Comparison of ENCODE assay signal across 13 cellular contexts in the genomic region with DNA sequence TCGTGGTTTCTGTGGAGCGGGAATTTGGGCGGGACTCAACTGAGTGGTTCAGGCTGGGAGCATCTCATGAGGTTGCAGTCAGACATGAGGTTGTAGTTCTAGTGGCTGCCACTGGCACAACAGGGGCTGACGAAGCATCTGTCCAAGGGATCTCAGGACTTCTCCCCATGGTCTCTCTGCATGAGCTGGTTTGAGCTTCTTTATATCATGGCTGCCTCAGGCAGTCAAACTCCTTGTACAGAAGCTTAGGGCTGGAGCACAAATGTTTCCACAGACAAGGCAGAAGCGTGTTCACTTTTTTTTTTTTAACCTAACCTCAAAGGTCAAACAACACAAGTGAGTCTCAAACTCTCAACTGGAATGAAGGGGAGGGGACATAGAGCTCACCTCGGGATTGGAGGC.
DNase-seq lines count a peak whose midpoint lies in the region; ATAC-seq and TF ChIP-seq lines count a peak whose summit lies in the region.
"Had no signal": no experiment of that assay in that cellular context is flagged by ENCODE, and none has a peak within 500 bp of the region (broad histone marks: within the 10 kb centered on the region; RNA-seq: fewer than 3 reads in every experiment).

No MANE protein-coding gene starts in this region.

- no peak overlapping the region for H3K4me3 Mint-ChIP-seq in naive thymus-derived CD4-positive, alpha-beta T cell
- H3K4me3 Mint-ChIP-seq: activated naive CD4-positive, alpha-beta T cell treated with anti-CD3 and anti-CD28 coated beads, Interleukin-2, amount 50 U/mL, for 24 hours had no signal

- no peaks in the 10 kb centered on the region for H3K9me3 Mint-ChIP-seq in naive thymus-derived CD4-positive, alpha-beta T cell
- H3K9me3 Mint-ChIP-seq: activated naive CD4-positive, alpha-beta T cell treated with anti-CD3 and anti-CD28 coated beads, Interleukin-2, amount 50 U/mL, for 24 hours; immature natural killer cell had no signal

- no peak for ATAC-seq in GM21717 (IDR thresholded peaks at IDR 0.05; ENCODE audit: unreplicated experiment)
- no peak for ATAC-seq in naive thymus-derived CD4-positive, alpha-beta T cell
- no peak for ATAC-seq in HG03196 (IDR thresholded peaks at IDR 0.05; ENCODE audit: unreplicated experiment)

- no peaks in the 10 kb centered on the region for H3K27me3 ChIP-seq in naive thymus-derived CD4-positive, alpha-beta T cell (ENCODE audit: control insufficient read depth in 2 of 2, insufficient read depth in 2 of 2, low read length in 2 of 2)

- intact Hi-C loops in naive thymus-derived CD4-positive, alpha-beta T cell (cut with micrococcal nuclease), result no loop called here

- peaks cover 22 to 76% (median 59%) of the 10 kb centered on the region in 7 donors for H3K4me1 Mint-ChIP-seq in naive thymus-derived CD4-positive, alpha-beta T cell

- peaks cover 0 to 8% (median 3%) of the 10 kb centered on the region in 5 donors for H3K36me3 Mint-ChIP-seq in naive thymus-derived CD4-positive, alpha-beta T cell

- TF ChIP-seq CTCF in GM12873 (IDR thresholded peaks at IDR 0.05; ENCODE audit: insufficient read depth, low read depth, low read length, missing control alignments), result peak; percentile 22

- peak overlapping the region in 4 of 9 donors; percentile 19 to 81 (median 42) for H3K27ac Mint-ChIP-seq in naive thymus-derived CD4-positive, alpha-beta T cell
- H3K27ac Mint-ChIP-seq: activated naive CD4-positive, alpha-beta T cell treated with anti-CD3 and anti-CD28 coated beads, Interleukin-2, amount 50 U/mL, for 24 hours had no signal

- H3K27me3 Mint-ChIP-seq in naive thymus-derived CD4-positive, alpha-beta T cell, result no peaks in the 10 kb centered on the region
- H3K27me3 Mint-ChIP-seq: activated naive CD4-positive, alpha-beta T cell treated with anti-CD3 and anti-CD28 coated beads, Interleukin-2, amount 50 U/mL, for 24 hours had no signal

- DNase-seq in AG08395 (ENCODE audit: low spot score) (peak; percentile 74), SK-MEL-5 (ENCODE audit: low read depth, low spot score) (peak; percentile 37), epidermal melanocyte (ENCODE audit: insufficient read length, low spot score) (peak; percentile 50), T-helper 2 cell (no peak)
- DNase-seq in naive thymus-derived CD4-positive, alpha-beta T cell, result no peak
- DNase-seq: dermis blood vessel endothelial cell, immature natural killer cell, NCI-H524 treated with DMSO at 0.1 percent for 48 hours had no signal

- no peak overlapping the region for H3K4me3 ChIP-seq in naive thymus-derived CD4-positive, alpha-beta T cell (ENCODE audit: low read length)
- H3K4me3 ChIP-seq: SK-N-MC had no signal

- no peaks in the 10 kb centered on the region for H3K9me3 ChIP-seq in naive thymus-derived CD4-positive, alpha-beta T cell (ENCODE audit: control insufficient read depth in 2 of 3, low read length in 3 of 3)

- H3K27ac ChIP-seq in naive thymus-derived CD4-positive, alpha-beta T cell (ENCODE audit: low read depth, low read length), result no peak overlapping the region
- H3K27ac ChIP-seq: SK-N-MC had no signal

- H3K4me1 ChIP-seq in naive thymus-derived CD4-positive, alpha-beta T cell (ENCODE audit: control insufficient read depth in 2 of 2, insufficient read depth in 2 of 2, low read length in 2 of 2), result peaks cover 0 to 5% of the 10 kb centered on the region in 2 donors

- CTCF ChIA-PET in naive thymus-derived CD4-positive, alpha-beta T cell (lab: Charles Lee), result interaction anchor here (0.7 kb wide), 1 partner anchor 275 kb away, joined by 3 read pairs; no protein-coding TSS in a partner anchor

- in situ Hi-C loops in SK-MEL-5 (cut with HindIII; ENCODE audit: low pct_unique_long_range_greater_than_20kb, low sequenced_read_pairs), result no loop called here

- POLR2A ChIA-PET in naive thymus-derived CD4-positive, alpha-beta T cell (lab: Charles Lee), result no interaction called here

- H3K36me3 ChIP-seq in naive thymus-derived CD4-positive, alpha-beta T cell (ENCODE audit: control insufficient read depth in 2 of 3, insufficient read depth in 3 of 3, low read length in 3 of 3), result no peaks in the 10 kb centered on the region

Comparison
In these comparisons a context has a peak if more than half of its experiments do, and no peak if none do; other contexts are left out.
1. DNase-seq: peak in AG08395 (single experiment), SK-MEL-5 (single experiment) and epidermal melanocyte (single experiment); none in T-helper 2 cell (0 of 5) and naive thymus-derived CD4-positive, alpha-beta T cell (0 of 9).